ENCODE assay signal across 13 cellular contexts in the genomic region with DNA sequence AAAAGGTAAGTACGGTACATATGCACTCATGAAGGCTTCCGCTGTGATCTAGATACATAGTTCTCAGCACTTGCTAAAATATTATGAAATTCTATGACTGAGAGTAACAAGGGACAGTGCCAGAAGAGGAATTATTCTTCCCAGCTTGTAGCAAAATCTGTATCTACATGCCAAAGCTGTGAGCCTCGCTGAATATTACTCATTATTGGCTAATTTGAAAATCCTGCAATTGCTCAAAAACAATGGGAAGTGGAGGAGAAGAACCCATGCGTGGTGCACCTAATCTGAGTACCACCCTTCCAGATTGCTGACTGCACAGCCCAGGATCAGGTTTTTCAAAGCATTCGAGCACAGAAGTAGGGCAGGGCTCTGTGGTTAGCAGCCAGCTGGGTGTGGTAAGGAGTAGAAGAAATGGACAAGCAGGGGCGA. TPM values are rescaled to one million over a fixed set of nuclear protein-coding genes. Genes with fewer than 3 reads are reported as not detected.
DNase-seq lines count a peak whose midpoint lies in the region; ATAC-seq and TF ChIP-seq lines count a peak whose summit lies in the region.
"Had no signal": no experiment of that assay in that cellular context is flagged by ENCODE, and none has a peak within 500 bp of the region (broad histone marks: within the 10 kb centered on the region; RNA-seq: fewer than 3 reads in every experiment).

No MANE protein-coding gene starts in this region.

- H3K9me3 ChIP-seq in MG63 = no peaks in the 10 kb centered on the region
- H3K9me3 ChIP-seq in thyroid gland = no peaks in the 10 kb centered on the region
- H3K9me3 ChIP-seq: gastrocnemius medialis had no signal

- no peaks in the 10 kb centered on the region for H3K4me1 ChIP-seq in thyroid gland
- H3K4me1 ChIP-seq: gastrocnemius medialis had no signal

- H3K27ac ChIP-seq in thyroid gland = no peak overlapping the region
- H3K27ac ChIP-seq: gastrocnemius medialis had no signal

- no peaks in the 10 kb centered on the region for H3K9me3 Mint-ChIP-seq in effector memory CD8-positive, alpha-beta T cell

- DNase-seq in ELR (ENCODE audit: low read depth) = peak; percentile 13
- peak; percentile 54 for DNase-seq in MG63
- peak in 1 of 3 experiments; percentile 8 for DNase-seq in effector memory CD8-positive, alpha-beta T cell
- peak; percentile 4 for DNase-seq in retina
- DNase-seq in stimulated activated CD4-positive, alpha-beta T cell treated with anti-CD3 and anti-CD28 coated beads, Interleukin-15, amount 100 ng/mL, for 24 hours = no peak
- DNase-seq in thyroid gland = no peak
- no peak for DNase-seq in NCI-H524 (lab: John Stamatoyannopoulos, UW)
- DNase-seq in Right ventricle myocardium inferior (ENCODE audit: missing footprints) = no peak
- DNase-seq: activated CD4-positive, alpha-beta T cell treated with anti-CD3 and anti-CD28 coated beads, Interleukin-2, amount 50 U/mL, for 48 hours; gastrocnemius medialis; NCI-H1694 had no signal

- H3K36me3 Mint-ChIP-seq in effector memory CD8-positive, alpha-beta T cell (ENCODE audit: insufficient read depth) = no peaks in the 10 kb centered on the region

- peak overlapping the region; percentile 25 to 75 for H3K4me3 Mint-ChIP-seq in effector memory CD8-positive, alpha-beta T cell

- no peaks in the 10 kb centered on the region for H3K27me3 ChIP-seq in MG63
- H3K27me3 ChIP-seq in thyroid gland = no peaks in the 10 kb centered on the region
- H3K27me3 ChIP-seq: gastrocnemius medialis had no signal

- peaks cover 0 to 6% of the 10 kb centered on the region in 2 donors for H3K4me1 Mint-ChIP-seq in effector memory CD8-positive, alpha-beta T cell (ENCODE audit: low read depth in 2 of 2)

- WGBS in thyroid gland, 2 donors = 68 to 77% methylated on average over 6 of the region's 6 CpGs

- H3K4me3 ChIP-seq in MG63 (no peak overlapping the region), thyroid gland (replicated peaks in 1 of 3) (no peak overlapping the region)
- H3K4me3 ChIP-seq: gastrocnemius medialis had no signal

- no peaks in the 10 kb centered on the region for H3K36me3 ChIP-seq in MG63
- no peaks in the 10 kb centered on the region for H3K36me3 ChIP-seq in thyroid gland
- H3K36me3 ChIP-seq: gastrocnemius medialis had no signal

- H3K27me3 Mint-ChIP-seq in effector memory CD8-positive, alpha-beta T cell = peaks cover 6 to 8% of the 10 kb centered on the region in 2 donors

- TF ChIP-seq POLR2A in thyroid gland (IDR thresholded peaks at IDR 0.05) = no peak

- ATAC-seq in effector memory CD8-positive, alpha-beta T cell (replicated peaks) = peak; percentile 88
- ATAC-seq in Right ventricle myocardium inferior = no peak
- ATAC-seq: gastrocnemius medialis had no signal

- intact Hi-C loops in thyroid gland (cut with DNase I) = no loop called here
- intact Hi-C loops in Right ventricle myocardium inferior (cut with DNase I) = no loop called here

- no peak for TF ChIP-seq CTCF in thyroid gland (IDR thresholded peaks at IDR 0.05)

- H3K27ac Mint-ChIP-seq in effector memory CD8-positive, alpha-beta T cell = peak overlapping the region in 1 of 2 donors; percentile 88

RNA-seq across cellular contexts. Expression of a gene that starts 17.4 kb away (rescaled TPM):
- not detected in 2 replicates for total RNA-seq in MG63 (2014; rRNA removed; shearing (Covaris generic); ENCODE audit: low replicate concordance)
- not detected for total RNA-seq in thyroid gland
- not detected for total RNA-seq in Right ventricle myocardium inferior
- total RNA-seq: cerebellum; gastrocnemius medialis; T-helper 1 cell treated with Interleukin-12 subunit alpha and Interleukin-12 subunit beta and Interleukin-4 antibody, amounts not matched to agents 30 ng/mL and 1 ng/mL, for 36 hours had no signal

RNA-seq across cellular contexts. Expression of a gene that starts 26.7 kb away (rescaled TPM):
- not detected in 2 replicates for total RNA-seq in MG63 (2014; rRNA removed; shearing (Covaris generic); ENCODE audit: low replicate concordance)
- 1 to 10 TPM in 1 of 4 donors, under 1 TPM in 1, not detected in 2; 0.88 to 9.0 TPM for total RNA-seq in thyroid gland
- not detected for total RNA-seq in Right ventricle myocardium inferior
- total RNA-seq: gastrocnemius medialis; T-helper 1 cell treated with Interleukin-12 subunit alpha and Interleukin-12 subunit beta and Interleukin-4 antibody, amounts not matched to agents 30 ng/mL and 1 ng/mL, for 36 hours had no signal

Comparison
In these comparisons a context has a peak if more than half of its experiments do, and no peak if none do; other contexts are left out.
1. DNase-seq: peak in ELR (single experiment), MG63 (single experiment) and retina (single experiment); none in stimulated activated CD4-positive, alpha-beta T cell treated with anti-CD3 and anti-CD28 coated beads, Interleukin-15, amount 100 ng/mL, for 24 hours (single experiment), thyroid gland (0 of 2), NCI-H524 (0 of 2) and Right ventricle myocardium inferior (single experiment).